ENCODE assay signal across 27 cellular contexts in the genomic region with DNA sequence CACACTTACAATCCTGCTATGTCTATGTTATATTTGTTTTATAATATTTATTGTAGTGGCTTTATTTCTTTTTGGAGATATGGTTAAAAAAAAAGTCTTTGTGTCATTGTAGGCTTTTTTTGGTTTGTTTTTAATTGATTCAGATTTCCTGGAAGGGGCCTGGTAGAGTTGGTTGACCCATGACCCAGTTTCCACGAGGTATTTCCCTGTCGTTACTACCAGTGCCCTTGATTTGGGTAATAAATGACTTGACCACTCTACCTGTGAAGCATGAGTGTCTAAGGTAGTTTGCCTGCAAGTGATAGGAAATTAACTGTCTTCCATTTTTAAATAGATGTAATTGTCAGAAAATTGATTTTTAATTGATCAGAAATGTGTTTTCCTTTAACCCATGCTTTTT.
"Had no signal": no experiment of that assay in that cellular context is flagged by ENCODE, and none has a peak within 500 bp of the region (broad histone marks: within the 10 kb centered on the region; RNA-seq: fewer than 3 reads in every experiment).

No MANE protein-coding gene starts in this region.

- H3K27ac ChIP-seq: neural progenitor cell, testis, transverse colon, WERI-Rb-1 had no signal

- H3K27ac Mint-ChIP-seq: T-helper 1 cell treated with Interleukin-12 subunit alpha and Interleukin-12 subunit beta and Interleukin-4 antibody, amounts not matched to agents 30 μg/mL and 1 μg/mL, for 36 hours had no signal

- H3K36me3 ChIP-seq: esophagus squamous epithelium, neural progenitor cell, spleen, transverse colon, WERI-Rb-1 had no signal

- H3K27me3 Mint-ChIP-seq: central memory CD8-positive, alpha-beta T cell; naive thymus-derived CD4-positive, alpha-beta T cell had no signal

- H3K4me1 ChIP-seq: testis had no signal

- H3K9me3 ChIP-seq: esophagus squamous epithelium, spleen, testis, transverse colon had no signal

- DNase-seq: activated CD4-positive, alpha-beta T cell treated with anti-CD3 and anti-CD28 coated beads for 48 hours; activated CD4-positive, alpha-beta T cell treated with anti-CD3 and anti-CD28 coated beads, Interleukin-2, amount 50 U/mL, for 48 hours; activated CD8-positive, alpha-beta memory T cell treated with anti-CD3 and anti-CD28 coated beads for 24 hours; activated gamma-delta T cell treated with Interleukin-2 at 50 U/mL for 16 hours; activated naive CD4-positive, alpha-beta T cell treated with anti-CD3 and anti-CD28 coated beads, Interleukin-2, amount 50 U/mL, for 16 hours; activated T-cell treated with anti-CD3 and anti-CD28 coated beads, Interleukin-2, amount 50 U/mL, for 1 hour; amniotic stem cell; dermis blood vessel endothelial cell; effector CD4-positive, alpha-beta T cell; esophagus squamous epithelium; left cardiac atrium; midbrain; naive thymus-derived CD4-positive, alpha-beta T cell; right cardiac atrium; spleen; stimulated activated CD4-positive, alpha-beta T cell treated with anti-CD3 and anti-CD28 coated beads, Interleukin-2, amount 100 ng/mL, for 48 hours; stimulated activated naive CD8-positive, alpha-beta T cell treated with anti-CD3 and anti-CD28 coated beads, Interleukin-15, Interleukin-2, amounts not matched to agents 100 U/mL and 50 U/mL, for 24 hours; SW 1271; T-helper 9 cell; testis; transverse colon; WERI-Rb-1 had no signal

- H3K4me3 ChIP-seq: neural progenitor cell, spleen, testis, transverse colon had no signal

- H3K27me3 ChIP-seq: esophagus squamous epithelium, neural progenitor cell, spleen, testis, transverse colon had no signal

- H3K9me3 Mint-ChIP-seq: activated T-helper 1 cell treated with anti-CD3 and anti-CD28 coated beads, Interleukin-12 subunit alpha, Interleukin-12 subunit beta, Interleukin-2, Interleukin-4 antibody, amounts not matched to agents 30 ng/mL and 10 ng/mL and 1 ng/mL, durations not matched to agents 14 hours and 24 hours and 36 hours; central memory CD8-positive, alpha-beta T cell; naive thymus-derived CD4-positive, alpha-beta T cell; T-helper 1 cell treated with Interleukin-12 subunit alpha and Interleukin-12 subunit beta and Interleukin-4 antibody, amounts not matched to agents 30 μg/mL and 1 μg/mL, for 36 hours had no signal

- H3K4me3 Mint-ChIP-seq: activated T-helper 1 cell treated with anti-CD3 and anti-CD28 coated beads, Interleukin-12 subunit alpha, Interleukin-12 subunit beta, Interleukin-2, Interleukin-4 antibody, amounts not matched to agents 30 ng/mL and 10 ng/mL and 1 ng/mL, durations not matched to agents 14 hours and 24 hours and 36 hours; central memory CD8-positive, alpha-beta T cell; T-helper 1 cell treated with Interleukin-12 subunit alpha and Interleukin-12 subunit beta and Interleukin-4 antibody, amounts not matched to agents 30 μg/mL and 1 μg/mL, for 36 hours had no signal

- ATAC-seq: activated CD4-positive, CD25-positive, alpha-beta regulatory T cell treated with anti-CD3 and anti-CD28 coated beads, Interleukin-2, amount 50 U/mL, for 24 hours; left cardiac atrium; naive thymus-derived CD4-positive, alpha-beta T cell; right cardiac atrium; stimulated activated naive CD8-positive, alpha-beta T cell treated with anti-CD3 and anti-CD28 coated beads, Interleukin-15, Interleukin-2, amounts not matched to agents 100 U/mL and 50 U/mL, for 24 hours had no signal
